In the genomic region with DNA sequence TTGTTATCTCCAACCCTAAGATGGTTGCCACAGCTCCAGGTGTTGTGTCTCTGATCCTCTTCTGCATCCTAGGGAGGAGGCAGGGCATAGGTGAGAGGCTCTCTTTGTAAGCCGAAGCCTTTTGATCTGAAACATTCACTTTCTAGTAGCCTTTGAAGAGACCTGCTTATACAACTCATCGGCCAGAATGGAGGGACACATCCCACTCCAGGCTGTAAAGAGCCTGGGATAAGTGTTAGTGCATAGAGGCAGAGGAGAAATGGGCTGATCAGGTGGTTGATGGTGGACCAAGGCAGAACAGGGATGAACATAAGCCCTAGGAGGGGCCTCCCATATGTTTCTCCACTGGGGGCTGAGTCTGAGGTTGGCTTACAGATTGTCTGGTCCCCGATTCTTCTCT, we compare ENCODE assay signal across 4 cellular contexts.
"Had no signal": no experiment of that assay in that cellular context is flagged by ENCODE, and none has a peak within 500 bp of the region (broad histone marks: within the 10 kb centered on the region; RNA-seq: fewer than 3 reads in every experiment).

No MANE protein-coding gene starts in this region.

- H3K4me3 Mint-ChIP-seq: GM23338, H9 had no signal

- H3K4me3 ChIP-seq: GM23338 had no signal

- H3K4me2 ChIP-seq: GM23338 had no signal

- H2AFZ ChIP-seq: GM23338 had no signal

- DNase-seq: H9, HCEC 1CT, IMR-90 had no signal

- H3K27ac Mint-ChIP-seq: GM23338 had no signal

- ATAC-seq: GM23338 had no signal

- H3K9me3 Mint-ChIP-seq: GM23338, H9 had no signal
